Comparison of ENCODE assay signal across 23 cellular contexts in the genomic region with DNA sequence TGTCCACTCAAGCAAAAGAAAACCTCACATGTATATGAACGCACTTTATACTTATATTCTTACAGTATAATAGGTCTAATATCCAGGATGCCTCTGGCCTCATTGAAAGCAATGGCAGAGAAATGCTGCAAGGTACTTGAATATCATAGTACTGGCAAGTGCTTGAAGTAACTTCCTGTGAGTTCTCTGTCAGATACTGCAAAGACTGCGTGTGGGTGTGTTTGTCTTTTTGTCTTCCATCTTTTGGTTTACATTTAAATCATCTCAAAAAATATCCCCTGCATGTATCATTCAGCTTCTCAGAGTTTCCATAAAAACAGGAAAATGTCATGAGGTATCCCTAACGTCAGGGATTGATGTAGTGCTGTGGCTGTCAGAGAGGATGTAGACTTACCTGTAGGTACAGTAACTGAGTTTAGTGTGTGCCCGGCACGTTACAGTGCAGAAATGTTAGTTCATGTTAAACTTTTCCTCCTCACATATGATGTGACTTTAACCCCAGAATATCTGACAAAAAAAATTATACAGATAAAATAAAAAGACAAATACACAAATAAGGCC.
"Had no signal": no experiment of that assay in that cellular context is flagged by ENCODE, and none has a peak within 500 bp of the region (broad histone marks: within the 10 kb centered on the region; RNA-seq: fewer than 3 reads in every experiment).

No MANE protein-coding gene starts in this region.

- ATAC-seq: left lung, pancreas, psoas muscle had no signal

- H3K9me3 Mint-ChIP-seq: memory B cell, nephron progenitor cell had no signal

- H3K27me3 ChIP-seq: adrenal gland, ascending aorta, brain microvascular endothelial cell, esophagus muscularis mucosa, left lung, pancreas, right atrium auricular region, spleen, thyroid gland had no signal

- H3K27ac ChIP-seq: adrenal gland, ascending aorta, brain microvascular endothelial cell, esophagus muscularis mucosa, left lung, pancreas, psoas muscle, right atrium auricular region, spleen, thyroid gland, VCaP had no signal

- H3K9me3 ChIP-seq: adrenal gland, ascending aorta, esophagus muscularis mucosa, left lung, pancreas, psoas muscle, right atrium auricular region, spleen, thyroid gland had no signal

- H3K27ac Mint-ChIP-seq: memory B cell, nephron progenitor cell had no signal

- H3K36me3 Mint-ChIP-seq: memory B cell had no signal

- H3K4me3 Mint-ChIP-seq: memory B cell, nephron progenitor cell had no signal

- H3K4me3 ChIP-seq: adrenal gland, ascending aorta, esophagus muscularis mucosa, left lung, pancreas, psoas muscle, right atrium auricular region, spleen, thyroid gland had no signal

- DNase-seq: activated CD4-positive, alpha-beta T cell treated with anti-CD3 and anti-CD28 coated beads, Interleukin-2, amount 50 U/mL, for 4 hours; activated naive CD4-positive, alpha-beta T cell treated with anti-CD3 and anti-CD28 coated beads, Interleukin-2, amount 50 U/mL, for 16 hours; adrenal gland; brain microvascular endothelial cell; central memory CD4-positive, alpha-beta T cell; dermis blood vessel endothelial cell; effector memory CD4-positive, alpha-beta T cell; glutamatergic neuron; hippocampal formation; kidney glomerular epithelial cell; nephron progenitor cell; pancreas; psoas muscle; spleen; stimulated activated CD4-positive, alpha-beta T cell treated with anti-CD3 and anti-CD28 coated beads, Interleukin-4, amount 100 ng/mL, for 1 hour; T-helper 2 cell; thyroid gland had no signal

- H3K4me1 Mint-ChIP-seq: memory B cell, nephron progenitor cell had no signal

- H3K27me3 Mint-ChIP-seq: memory B cell had no signal

- H3K4me1 ChIP-seq: adrenal gland, ascending aorta, left lung, pancreas, psoas muscle, right atrium auricular region, spleen, thyroid gland had no signal
